In the genomic region with DNA sequence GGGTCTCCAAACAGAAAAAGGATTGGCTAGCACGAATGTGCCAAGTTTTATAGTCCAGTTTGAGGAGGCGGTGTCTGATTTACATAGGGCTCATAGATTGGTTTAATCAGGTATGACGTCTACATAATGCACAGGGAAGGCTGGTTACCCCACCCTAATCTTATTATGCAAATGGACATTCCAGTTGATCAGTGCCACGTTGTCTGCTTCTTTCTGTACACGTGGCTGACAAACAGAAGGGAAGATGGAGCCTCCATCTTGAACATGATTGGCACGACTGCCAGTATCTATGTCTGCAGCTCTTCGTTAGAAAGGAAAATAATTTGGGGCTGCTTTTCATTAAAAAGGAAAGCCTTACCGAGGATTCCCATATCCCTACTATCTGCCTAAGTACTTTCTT, we compare ENCODE assay signal across 1 cellular context.
TF ChIP-seq lines count a peak whose summit lies in the region.

No MANE protein-coding gene starts in this region.

TF ChIP-seq in K562, 482 proteins besides CTCF, POLR2A, EP300 and RAD21 (continued from another document and continues in another):
- TF ChIP-seq, protein P1, sequence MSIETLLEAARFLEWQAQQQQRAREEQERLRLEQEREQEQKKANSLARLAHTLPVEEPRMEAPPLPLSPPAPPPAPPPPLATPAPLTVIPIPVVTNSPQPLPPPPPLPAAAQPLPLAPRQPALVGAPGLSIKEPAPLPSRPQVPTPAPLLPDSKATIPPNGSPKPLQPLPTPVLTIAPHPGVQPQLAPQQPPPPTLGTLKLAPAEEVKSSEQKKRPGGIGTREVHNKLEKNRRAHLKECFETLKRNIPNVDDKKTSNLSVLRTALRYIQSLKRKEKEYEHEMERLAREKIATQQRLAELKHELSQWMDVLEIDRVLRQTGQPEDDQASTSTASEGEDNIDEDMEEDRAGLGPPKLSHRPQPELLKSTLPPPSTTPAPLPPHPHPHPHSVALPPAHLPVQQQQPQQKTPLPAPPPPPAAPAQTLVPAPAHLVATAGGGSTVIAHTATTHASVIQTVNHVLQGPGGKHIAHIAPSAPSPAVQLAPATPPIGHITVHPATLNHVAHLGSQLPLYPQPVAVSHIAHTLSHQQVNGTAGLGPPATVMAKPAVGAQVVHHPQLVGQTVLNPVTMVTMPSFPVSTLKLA (conservative IDR thresholded peaks at IDR 0.05) = peak in 1 of 2 experiments; percentile 43; a peak in 2 of 4 replicates
- TF ChIP-seq CHD1 (IDR thresholded peaks at IDR 0.05; ENCODE audit: low read length) (no peak), PKNOX1 (IDR thresholded peaks at IDR 0.05) (peak; percentile 39; the same call in 1 of the 2 replicates), RBFOX2 (IDR thresholded peaks at IDR 0.05; ENCODE audit: low read depth, low read length) (no peak), NCOR1 (IDR thresholded peaks at IDR 0.05) (no peak), KDM4B (IDR thresholded peaks at IDR 0.05; ENCODE audit: borderline replicate concordance in 2 of 2, low read depth in 1 of 2) (no peak), SMARCC2 (IDR thresholded peaks at IDR 0.05; ENCODE audit: low read depth) (no peak), E2F5 (CRISPR knock-in tag; IDR thresholded peaks at IDR 0.05) (no peak), MLLT1 (IDR thresholded peaks at IDR 0.05) (no peak), E2F8 (IDR thresholded peaks at IDR 0.05; ENCODE audit: low read depth, partially characterized antibody) (no peak), KLF6 (CRISPR knock-in tag; IDR thresholded peaks at IDR 0.05; ENCODE audit: borderline replicate concordance) (no peak), MCM7 (IDR thresholded peaks at IDR 0.05) (no peak), SMARCA4 (IDR thresholded peaks at IDR 0.05) (no peak), ZNF41 (CRISPR knock-in tag; conservative IDR thresholded peaks at IDR 0.05) (no peak), SIX5 (IDR thresholded peaks at IDR 0.05; ENCODE audit: borderline replicate concordance in 1 of 2, insufficient read depth in 1 of 2, low read depth in 1 of 2, low read length in 2 of 2) (no peak), PHB2 (IDR thresholded peaks at IDR 0.05; ENCODE audit: low read depth) (no peak), JUNB (CRISPR knock-in tag; conservative IDR thresholded peaks at IDR 0.05) (no peak), TAF9B (IDR thresholded peaks at IDR 0.05; ENCODE audit: partially characterized antibody) (no peak), MAFK (IDR thresholded peaks at IDR 0.05; ENCODE audit: low read length) (no peak), ZNF184 (CRISPR knock-in tag; IDR thresholded peaks at IDR 0.05) (no peak), IFI16 (CRISPR knock-in tag; IDR thresholded peaks at IDR 0.05) (no peak)
- TF ChIP-seq, protein P2, sequence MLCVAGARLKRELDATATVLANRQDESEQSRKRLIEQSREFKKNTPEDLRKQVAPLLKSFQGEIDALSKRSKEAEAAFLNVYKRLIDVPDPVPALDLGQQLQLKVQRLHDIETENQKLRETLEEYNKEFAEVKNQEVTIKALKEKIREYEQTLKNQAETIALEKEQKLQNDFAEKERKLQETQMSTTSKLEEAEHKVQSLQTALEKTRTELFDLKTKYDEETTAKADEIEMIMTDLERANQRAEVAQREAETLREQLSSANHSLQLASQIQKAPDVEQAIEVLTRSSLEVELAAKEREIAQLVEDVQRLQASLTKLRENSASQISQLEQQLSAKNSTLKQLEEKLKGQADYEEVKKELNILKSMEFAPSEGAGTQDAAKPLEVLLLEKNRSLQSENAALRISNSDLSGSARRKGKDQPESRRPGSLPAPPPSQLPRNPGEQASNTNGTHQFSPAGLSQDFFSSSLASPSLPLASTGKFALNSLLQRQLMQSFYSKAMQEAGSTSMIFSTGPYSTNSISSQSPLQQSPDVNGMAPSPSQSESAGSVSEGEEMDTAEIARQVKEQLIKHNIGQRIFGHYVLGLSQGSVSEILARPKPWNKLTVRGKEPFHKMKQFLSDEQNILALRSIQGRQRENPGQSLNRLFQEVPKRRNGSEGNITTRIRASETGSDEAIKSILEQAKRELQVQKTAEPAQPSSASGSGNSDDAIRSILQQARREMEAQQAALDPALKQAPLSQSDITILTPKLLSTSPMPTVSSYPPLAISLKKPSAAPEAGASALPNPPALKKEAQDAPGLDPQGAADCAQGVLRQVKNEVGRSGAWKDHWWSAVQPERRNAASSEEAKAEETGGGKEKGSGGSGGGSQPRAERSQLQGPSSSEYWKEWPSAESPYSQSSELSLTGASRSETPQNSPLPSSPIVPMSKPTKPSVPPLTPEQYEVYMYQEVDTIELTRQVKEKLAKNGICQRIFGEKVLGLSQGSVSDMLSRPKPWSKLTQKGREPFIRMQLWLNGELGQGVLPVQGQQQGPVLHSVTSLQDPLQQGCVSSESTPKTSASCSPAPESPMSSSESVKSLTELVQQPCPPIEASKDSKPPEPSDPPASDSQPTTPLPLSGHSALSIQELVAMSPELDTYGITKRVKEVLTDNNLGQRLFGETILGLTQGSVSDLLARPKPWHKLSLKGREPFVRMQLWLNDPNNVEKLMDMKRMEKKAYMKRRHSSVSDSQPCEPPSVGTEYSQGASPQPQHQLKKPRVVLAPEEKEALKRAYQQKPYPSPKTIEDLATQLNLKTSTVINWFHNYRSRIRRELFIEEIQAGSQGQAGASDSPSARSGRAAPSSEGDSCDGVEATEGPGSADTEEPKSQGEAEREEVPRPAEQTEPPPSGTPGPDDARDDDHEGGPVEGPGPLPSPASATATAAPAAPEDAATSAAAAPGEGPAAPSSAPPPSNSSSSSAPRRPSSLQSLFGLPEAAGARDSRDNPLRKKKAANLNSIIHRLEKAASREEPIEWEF (CRISPR knock-in tag; IDR thresholded peaks at IDR 0.05) = no peak
- TF ChIP-seq, protein P3, sequence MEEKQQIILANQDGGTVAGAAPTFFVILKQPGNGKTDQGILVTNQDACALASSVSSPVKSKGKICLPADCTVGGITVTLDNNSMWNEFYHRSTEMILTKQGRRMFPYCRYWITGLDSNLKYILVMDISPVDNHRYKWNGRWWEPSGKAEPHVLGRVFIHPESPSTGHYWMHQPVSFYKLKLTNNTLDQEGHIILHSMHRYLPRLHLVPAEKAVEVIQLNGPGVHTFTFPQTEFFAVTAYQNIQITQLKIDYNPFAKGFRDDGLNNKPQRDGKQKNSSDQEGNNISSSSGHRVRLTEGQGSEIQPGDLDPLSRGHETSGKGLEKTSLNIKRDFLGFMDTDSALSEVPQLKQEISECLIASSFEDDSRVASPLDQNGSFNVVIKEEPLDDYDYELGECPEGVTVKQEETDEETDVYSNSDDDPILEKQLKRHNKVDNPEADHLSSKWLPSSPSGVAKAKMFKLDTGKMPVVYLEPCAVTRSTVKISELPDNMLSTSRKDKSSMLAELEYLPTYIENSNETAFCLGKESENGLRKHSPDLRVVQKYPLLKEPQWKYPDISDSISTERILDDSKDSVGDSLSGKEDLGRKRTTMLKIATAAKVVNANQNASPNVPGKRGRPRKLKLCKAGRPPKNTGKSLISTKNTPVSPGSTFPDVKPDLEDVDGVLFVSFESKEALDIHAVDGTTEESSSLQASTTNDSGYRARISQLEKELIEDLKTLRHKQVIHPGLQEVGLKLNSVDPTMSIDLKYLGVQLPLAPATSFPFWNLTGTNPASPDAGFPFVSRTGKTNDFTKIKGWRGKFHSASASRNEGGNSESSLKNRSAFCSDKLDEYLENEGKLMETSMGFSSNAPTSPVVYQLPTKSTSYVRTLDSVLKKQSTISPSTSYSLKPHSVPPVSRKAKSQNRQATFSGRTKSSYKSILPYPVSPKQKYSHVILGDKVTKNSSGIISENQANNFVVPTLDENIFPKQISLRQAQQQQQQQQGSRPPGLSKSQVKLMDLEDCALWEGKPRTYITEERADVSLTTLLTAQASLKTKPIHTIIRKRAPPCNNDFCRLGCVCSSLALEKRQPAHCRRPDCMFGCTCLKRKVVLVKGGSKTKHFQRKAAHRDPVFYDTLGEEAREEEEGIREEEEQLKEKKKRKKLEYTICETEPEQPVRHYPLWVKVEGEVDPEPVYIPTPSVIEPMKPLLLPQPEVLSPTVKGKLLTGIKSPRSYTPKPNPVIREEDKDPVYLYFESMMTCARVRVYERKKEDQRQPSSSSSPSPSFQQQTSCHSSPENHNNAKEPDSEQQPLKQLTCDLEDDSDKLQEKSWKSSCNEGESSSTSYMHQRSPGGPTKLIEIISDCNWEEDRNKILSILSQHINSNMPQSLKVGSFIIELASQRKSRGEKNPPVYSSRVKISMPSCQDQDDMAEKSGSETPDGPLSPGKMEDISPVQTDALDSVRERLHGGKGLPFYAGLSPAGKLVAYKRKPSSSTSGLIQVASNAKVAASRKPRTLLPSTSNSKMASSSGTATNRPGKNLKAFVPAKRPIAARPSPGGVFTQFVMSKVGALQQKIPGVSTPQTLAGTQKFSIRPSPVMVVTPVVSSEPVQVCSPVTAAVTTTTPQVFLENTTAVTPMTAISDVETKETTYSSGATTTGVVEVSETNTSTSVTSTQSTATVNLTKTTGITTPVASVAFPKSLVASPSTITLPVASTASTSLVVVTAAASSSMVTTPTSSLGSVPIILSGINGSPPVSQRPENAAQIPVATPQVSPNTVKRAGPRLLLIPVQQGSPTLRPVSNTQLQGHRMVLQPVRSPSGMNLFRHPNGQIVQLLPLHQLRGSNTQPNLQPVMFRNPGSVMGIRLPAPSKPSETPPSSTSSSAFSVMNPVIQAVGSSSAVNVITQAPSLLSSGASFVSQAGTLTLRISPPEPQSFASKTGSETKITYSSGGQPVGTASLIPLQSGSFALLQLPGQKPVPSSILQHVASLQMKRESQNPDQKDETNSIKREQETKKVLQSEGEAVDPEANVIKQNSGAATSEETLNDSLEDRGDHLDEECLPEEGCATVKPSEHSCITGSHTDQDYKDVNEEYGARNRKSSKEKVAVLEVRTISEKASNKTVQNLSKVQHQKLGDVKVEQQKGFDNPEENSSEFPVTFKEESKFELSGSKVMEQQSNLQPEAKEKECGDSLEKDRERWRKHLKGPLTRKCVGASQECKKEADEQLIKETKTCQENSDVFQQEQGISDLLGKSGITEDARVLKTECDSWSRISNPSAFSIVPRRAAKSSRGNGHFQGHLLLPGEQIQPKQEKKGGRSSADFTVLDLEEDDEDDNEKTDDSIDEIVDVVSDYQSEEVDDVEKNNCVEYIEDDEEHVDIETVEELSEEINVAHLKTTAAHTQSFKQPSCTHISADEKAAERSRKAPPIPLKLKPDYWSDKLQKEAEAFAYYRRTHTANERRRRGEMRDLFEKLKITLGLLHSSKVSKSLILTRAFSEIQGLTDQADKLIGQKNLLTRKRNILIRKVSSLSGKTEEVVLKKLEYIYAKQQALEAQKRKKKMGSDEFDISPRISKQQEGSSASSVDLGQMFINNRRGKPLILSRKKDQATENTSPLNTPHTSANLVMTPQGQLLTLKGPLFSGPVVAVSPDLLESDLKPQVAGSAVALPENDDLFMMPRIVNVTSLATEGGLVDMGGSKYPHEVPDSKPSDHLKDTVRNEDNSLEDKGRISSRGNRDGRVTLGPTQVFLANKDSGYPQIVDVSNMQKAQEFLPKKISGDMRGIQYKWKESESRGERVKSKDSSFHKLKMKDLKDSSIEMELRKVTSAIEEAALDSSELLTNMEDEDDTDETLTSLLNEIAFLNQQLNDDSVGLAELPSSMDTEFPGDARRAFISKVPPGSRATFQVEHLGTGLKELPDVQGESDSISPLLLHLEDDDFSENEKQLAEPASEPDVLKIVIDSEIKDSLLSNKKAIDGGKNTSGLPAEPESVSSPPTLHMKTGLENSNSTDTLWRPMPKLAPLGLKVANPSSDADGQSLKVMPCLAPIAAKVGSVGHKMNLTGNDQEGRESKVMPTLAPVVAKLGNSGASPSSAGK (IDR thresholded peaks at IDR 0.05) = peak; percentile 58
- TF ChIP-seq, protein P4, sequence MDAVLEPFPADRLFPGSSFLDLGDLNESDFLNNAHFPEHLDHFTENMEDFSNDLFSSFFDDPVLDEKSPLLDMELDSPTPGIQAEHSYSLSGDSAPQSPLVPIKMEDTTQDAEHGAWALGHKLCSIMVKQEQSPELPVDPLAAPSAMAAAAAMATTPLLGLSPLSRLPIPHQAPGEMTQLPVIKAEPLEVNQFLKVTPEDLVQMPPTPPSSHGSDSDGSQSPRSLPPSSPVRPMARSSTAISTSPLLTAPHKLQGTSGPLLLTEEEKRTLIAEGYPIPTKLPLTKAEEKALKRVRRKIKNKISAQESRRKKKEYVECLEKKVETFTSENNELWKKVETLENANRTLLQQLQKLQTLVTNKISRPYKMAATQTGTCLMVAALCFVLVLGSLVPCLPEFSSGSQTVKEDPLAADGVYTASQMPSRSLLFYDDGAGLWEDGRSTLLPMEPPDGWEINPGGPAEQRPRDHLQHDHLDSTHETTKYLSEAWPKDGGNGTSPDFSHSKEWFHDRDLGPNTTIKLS (IDR thresholded peaks at IDR 0.05; ENCODE audit: borderline replicate concordance, low read depth) = peak; percentile 95
